ENCODE assay signal across 20 cellular contexts in the genomic region with DNA sequence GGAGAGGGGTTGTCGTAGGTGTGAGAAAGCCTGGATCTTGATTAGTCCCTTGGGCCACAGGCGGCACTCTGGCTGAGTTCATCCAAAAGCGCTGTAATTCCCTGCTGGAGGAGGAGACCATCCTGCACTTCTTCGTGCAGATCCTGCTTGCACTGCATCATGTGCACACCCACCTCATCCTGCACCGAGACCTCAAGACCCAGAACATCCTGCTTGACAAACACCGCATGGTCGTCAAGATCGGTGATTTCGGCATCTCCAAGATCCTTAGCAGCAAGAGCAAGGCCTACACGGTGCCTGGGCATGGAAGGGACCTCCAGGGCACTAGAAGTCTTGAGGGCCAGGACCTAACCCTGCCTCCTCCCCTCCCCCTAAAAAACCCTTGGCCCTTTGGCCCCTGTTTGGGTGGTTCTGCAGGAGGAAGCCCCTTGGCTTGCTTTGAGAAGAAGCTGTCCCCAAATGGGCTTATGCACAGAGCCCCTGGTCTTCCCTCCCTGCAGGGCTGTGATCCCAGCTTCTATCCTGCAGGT.
"Had no signal": no experiment of that assay in that cellular context is flagged by ENCODE, and none has a peak within 500 bp of the region (broad histone marks: within the 10 kb centered on the region; RNA-seq: fewer than 3 reads in every experiment).

No MANE protein-coding gene starts in this region.

- H3K27me3 Mint-ChIP-seq: activated CD4-positive, alpha-beta memory T cell treated with anti-CD3 and anti-CD28 coated beads, Interleukin-2, amount 10 ng/mL, durations not matched to agents 7 days and 5 days; activated CD4-positive, alpha-beta T cell treated with anti-CD3 and anti-CD28 coated beads for 36 hours; activated naive CD8-positive, alpha-beta T cell had no signal

- H3K4me1 ChIP-seq: foreskin keratinocyte had no signal

- DNase-seq: activated CD4-positive, alpha-beta memory T cell treated with anti-CD3 and anti-CD28 coated beads, Interleukin-2, amount 10 ng/mL, durations not matched to agents 7 days and 5 days; activated CD4-positive, alpha-beta T cell treated with anti-CD3 and anti-CD28 coated beads for 36 hours; activated CD8-positive, alpha-beta memory T cell treated with anti-CD3 and anti-CD28 coated beads, Interleukin-2, amount 50 U/mL, for 4 hours; activated gamma-delta T cell treated with Interleukin-2 at 50 U/mL for 16 hours; activated T-cell treated with anti-CD3 and anti-CD28 coated beads, Interleukin-2, amount 50 U/mL, for 72 hours; cerebellar nuclear complex; effector memory CD4-positive, alpha-beta T cell; foreskin keratinocyte; glutamatergic neuron; hypothalamus; kidney glomerular epithelial cell; ovary; stimulated activated CD4-positive, alpha-beta T cell treated with anti-CD3 and anti-CD28 coated beads, Interleukin-1b, Interleukin-23, amount 100 ng/mL, for 48 hours; WERI-Rb-1 had no signal

- H3K27ac ChIP-seq: brain microvascular endothelial cell, foreskin keratinocyte, ovary, WERI-Rb-1 had no signal

- H3K27ac Mint-ChIP-seq: activated CD4-positive, alpha-beta memory T cell treated with anti-CD3 and anti-CD28 coated beads, Interleukin-2, amount 10 ng/mL, durations not matched to agents 7 days and 5 days; activated CD4-positive, alpha-beta T cell treated with anti-CD3 and anti-CD28 coated beads for 36 hours; activated naive CD8-positive, alpha-beta T cell; activated T-cell treated with anti-CD3 and anti-CD28 coated beads, Interleukin-2, amount 50 U/mL, for 72 hours; dendritic cell treated with granulocyte-macrophage colony-stimulating factor and Interleukin-4, amounts not matched to agents 40 ng/mL and 50 ng/mL, for 4 days; T-helper 1 cell treated with Interleukin-12 subunit alpha and Interleukin-12 subunit beta and Interleukin-4 antibody, amounts not matched to agents 30 μg/mL and 1 μg/mL, for 36 hours had no signal

- H3K4me3 ChIP-seq: ovary had no signal

- H3K9me3 ChIP-seq: ovary had no signal

- H3K36me3 ChIP-seq: brain microvascular endothelial cell, ovary had no signal

- H3K27me3 ChIP-seq: brain microvascular endothelial cell, foreskin keratinocyte, ovary had no signal

- H3K9me3 Mint-ChIP-seq: dendritic cell treated with granulocyte-macrophage colony-stimulating factor and Interleukin-4, amounts not matched to agents 40 ng/mL and 50 ng/mL, for 4 days; neural crest cell; T-helper 1 cell treated with Interleukin-12 subunit alpha and Interleukin-12 subunit beta and Interleukin-4 antibody, amounts not matched to agents 30 μg/mL and 1 μg/mL, for 36 hours had no signal

- ATAC-seq: activated CD4-positive, alpha-beta T cell treated with anti-CD3 and anti-CD28 coated beads for 36 hours; sciatic nerve had no signal

- H3K4me3 Mint-ChIP-seq: activated CD4-positive, alpha-beta memory T cell treated with anti-CD3 and anti-CD28 coated beads, Interleukin-2, amount 10 ng/mL, durations not matched to agents 7 days and 5 days; activated CD4-positive, alpha-beta T cell treated with anti-CD3 and anti-CD28 coated beads for 36 hours; activated naive CD8-positive, alpha-beta T cell; activated T-cell treated with anti-CD3 and anti-CD28 coated beads, Interleukin-2, amount 50 U/mL, for 72 hours; dendritic cell treated with granulocyte-macrophage colony-stimulating factor and Interleukin-4, amounts not matched to agents 40 ng/mL and 50 ng/mL, for 4 days; neural crest cell; T-helper 1 cell treated with Interleukin-12 subunit alpha and Interleukin-12 subunit beta and Interleukin-4 antibody, amounts not matched to agents 30 μg/mL and 1 μg/mL, for 36 hours had no signal
